Comparison of ENCODE assay signal across 8 cellular contexts in the genomic region with DNA sequence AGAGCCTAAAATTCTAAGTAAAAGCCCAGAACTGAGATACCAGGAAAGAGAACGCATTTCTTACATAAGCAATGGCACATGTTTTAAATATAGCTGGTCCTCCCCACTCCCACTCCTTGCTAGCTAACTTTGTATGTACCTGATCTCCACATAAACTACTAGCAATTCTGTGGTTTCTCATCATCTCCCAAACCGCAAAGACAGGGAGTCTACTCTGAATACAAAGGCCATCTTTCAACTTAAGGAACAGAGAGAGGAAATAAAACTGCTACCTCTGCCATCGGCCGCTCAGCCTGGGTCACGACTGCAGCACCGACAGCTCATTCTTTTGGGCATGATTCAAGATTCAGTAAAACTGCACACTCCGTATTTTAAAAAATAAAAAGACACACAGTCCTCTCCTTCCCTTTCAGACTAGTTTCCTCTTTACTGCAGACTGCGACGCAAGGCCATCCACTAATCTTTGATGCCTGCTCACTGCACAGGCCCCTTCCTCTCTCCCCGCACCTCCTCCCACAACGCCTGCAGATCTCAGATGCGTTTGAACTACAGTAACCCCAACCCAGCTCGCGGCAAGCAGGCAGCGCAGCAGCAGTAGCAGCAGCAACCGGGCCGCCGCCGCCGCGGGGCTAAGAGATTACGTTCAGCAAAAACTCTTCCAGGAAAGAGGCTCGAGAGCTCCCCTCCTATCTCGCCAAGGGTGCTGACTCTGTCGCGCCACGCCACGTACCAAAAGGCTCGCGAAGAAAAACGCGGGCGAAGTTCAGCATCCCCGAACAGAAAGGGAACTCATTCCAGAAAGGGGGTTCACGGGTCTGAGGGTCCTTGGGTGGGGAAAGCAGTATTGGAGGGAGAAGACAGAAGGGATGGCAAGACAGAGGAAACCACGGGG. TPM values are rescaled to one million over a fixed set of nuclear protein-coding genes. Genes with fewer than 3 reads are reported as not detected.
A peak's percentile ranks its signal among the peaks of the same experiment; 100 is the strongest.
DNase-seq lines count a peak whose midpoint lies in the region; ATAC-seq and TF ChIP-seq lines count a peak whose summit lies in the region.

No MANE protein-coding gene starts in this region.

- peak overlapping the region; percentile 99 for H3K4me3 Mint-ChIP-seq in activated CD4-positive, alpha-beta T cell treated with anti-CD3 and anti-CD28 coated beads, Interleukin-2, amount 10 ng/mL, durations not matched to agents 24 days and 14 days

- ATAC-seq in GM18873 (IDR thresholded peaks at IDR 0.05; ENCODE audit: low FRiP score, unreplicated experiment) (peak; percentile 51), HG03135 (IDR thresholded peaks at IDR 0.05; ENCODE audit: unreplicated experiment) (peak; percentile 44), left lobe of liver (peak; percentile 74)

- intact Hi-C loops in activated CD4-positive, alpha-beta T cell treated with anti-CD3 and anti-CD28 coated beads, Interleukin-2, amount 10 ng/mL, durations not matched to agents 24 days and 14 days (cut with micrococcal nuclease), result loop anchor here (1.0 to 10.0 kb wide), 10 partner anchors 8 to 1209 kb away; partner anchors contain the start of genes PWWP2A, SLU7 and TTC1
- intact Hi-C loops in colonic mucosa (cut with DNase I), result no loop called here

- no peaks in the 10 kb centered on the region for H3K9me3 ChIP-seq in colonic mucosa

- H3K9me3 Mint-ChIP-seq in activated CD4-positive, alpha-beta T cell treated with anti-CD3 and anti-CD28 coated beads, Interleukin-2, amount 10 ng/mL, durations not matched to agents 24 days and 14 days, result no peaks in the 10 kb centered on the region

- peak overlapping the region; percentile 84 for H3K4me3 ChIP-seq in colonic mucosa

- H3K36me3 Mint-ChIP-seq in activated CD4-positive, alpha-beta T cell treated with anti-CD3 and anti-CD28 coated beads, Interleukin-2, amount 10 ng/mL, durations not matched to agents 24 days and 14 days (ENCODE audit: low read depth), result peaks cover 33% of the 10 kb centered on the region

- DNase-seq in AG08395 (ENCODE audit: low spot score) (peak; percentile 72), NCI-H510A treated with DMSO at 0.1 percent for 48 hours (lab: John Stamatoyannopoulos, UW) (peak; percentile 31), colonic mucosa (peak; percentile 81), left lobe of liver (ENCODE audit: low spot score) (peak; percentile 78)
- peak; percentile 93 for DNase-seq in activated CD4-positive, alpha-beta T cell treated with anti-CD3 and anti-CD28 coated beads, Interleukin-2, amount 10 ng/mL, durations not matched to agents 24 days and 14 days
- peak; percentile 79 to 80 for DNase-seq in stimulated activated CD4-positive, alpha-beta T cell treated with anti-CD3 and anti-CD28 coated beads, Interleukin-2, amount 100 ng/mL, for 24 hours

- H3K36me3 ChIP-seq in colonic mucosa, result no peaks in the 10 kb centered on the region

- TF ChIP-seq CTCF in colonic mucosa (IDR thresholded peaks at IDR 0.05), result no peak

- peak overlapping the region; percentile 93 to 98 for H3K9ac ChIP-seq in colonic mucosa (ENCODE audit: low read depth in 2 of 2, low read length in 2 of 2)

- H3K27me3 Mint-ChIP-seq in activated CD4-positive, alpha-beta T cell treated with anti-CD3 and anti-CD28 coated beads, Interleukin-2, amount 10 ng/mL, durations not matched to agents 24 days and 14 days, result no peaks in the 10 kb centered on the region

- no peaks in the 10 kb centered on the region for H3K27me3 ChIP-seq in colonic mucosa

- peaks cover 66% of the 10 kb centered on the region for H3K4me1 Mint-ChIP-seq in activated CD4-positive, alpha-beta T cell treated with anti-CD3 and anti-CD28 coated beads, Interleukin-2, amount 10 ng/mL, durations not matched to agents 24 days and 14 days

- peaks cover 7% of the 10 kb centered on the region for H3K4me1 ChIP-seq in colonic mucosa

- peak overlapping the region; percentile 95 for H3K27ac ChIP-seq in colonic mucosa

- H3K27ac Mint-ChIP-seq in activated CD4-positive, alpha-beta T cell treated with anti-CD3 and anti-CD28 coated beads, Interleukin-2, amount 10 ng/mL, durations not matched to agents 24 days and 14 days, result peak overlapping the region; percentile 98

RNA-seq across cellular contexts. Expression of gene RNF145, which starts 1.5 kb away (rescaled TPM):
- total RNA-seq in activated CD4-positive, alpha-beta T cell treated with anti-CD3 and anti-CD28 coated beads, Interleukin-2, amount 10 ng/mL, durations not matched to agents 24 days and 14 days, result 141 and 149 TPM in 2 replicates
- total RNA-seq in colonic mucosa (10 to 100 TPM; 58.8 to 92.3 TPM), left lobe of liver (8.4 TPM)

RNA-seq across cellular contexts. Expression of gene UBLCP1, which starts 55.2 kb away (rescaled TPM):
- total RNA-seq in activated CD4-positive, alpha-beta T cell treated with anti-CD3 and anti-CD28 coated beads, Interleukin-2, amount 10 ng/mL, durations not matched to agents 24 days and 14 days, result 30.2 and 31.2 TPM in 2 replicates
- total RNA-seq in colonic mucosa (10 to 100 TPM; 11.8 to 17.2 TPM), left lobe of liver (5.9 TPM)

Comparison
In these comparisons a context has a peak if more than half of its experiments do, and no peak if none do; other contexts are left out.
1. Peak in every context shown above with its lines: DNase-seq, ATAC-seq, H3K4me3 ChIP-seq and H3K27ac ChIP-seq.
2. DNase-seq: peak in every context shown above with its lines; median percentile 93 in activated CD4-positive, alpha-beta T cell treated with anti-CD3 and anti-CD28 coated beads, Interleukin-2, amount 10 ng/mL, durations not matched to agents 24 days and 14 days; 81 in colonic mucosa; 80 in stimulated activated CD4-positive, alpha-beta T cell treated with anti-CD3 and anti-CD28 coated beads, Interleukin-2, amount 100 ng/mL, for 24 hours; 78 in left lobe of liver; 72 in AG08395; 31 in NCI-H510A treated with DMSO at 0.1 percent for 48 hours.